11 cellular contexts compared by ENCODE assay signal in the genomic region with DNA sequence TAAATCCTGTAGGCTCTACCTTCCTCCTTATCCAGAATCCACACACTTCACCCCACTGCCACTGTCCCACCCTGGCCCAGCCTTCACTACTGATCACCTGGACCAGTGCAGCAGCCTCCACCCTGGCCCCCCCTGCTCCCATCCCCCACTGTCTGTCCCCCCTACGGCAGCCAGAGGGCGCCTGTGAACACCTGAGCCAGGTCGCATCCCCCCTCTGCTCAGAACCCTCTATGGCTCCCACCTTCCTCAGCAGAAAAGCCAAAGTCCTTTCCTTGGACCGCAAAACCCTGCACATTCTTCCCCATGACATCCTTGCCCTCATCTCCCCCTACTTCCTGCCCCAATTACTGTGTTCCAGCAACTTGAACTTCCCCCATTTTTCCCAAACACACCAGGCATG. TPM values are rescaled to one million over a fixed set of nuclear protein-coding genes. Genes with fewer than 3 reads are reported as not detected.
DNase-seq lines count a peak whose midpoint lies in the region; ATAC-seq and TF ChIP-seq lines count a peak whose summit lies in the region.
"Had no signal": no experiment of that assay in that cellular context is flagged by ENCODE, and none has a peak within 500 bp of the region (broad histone marks: within the 10 kb centered on the region; RNA-seq: fewer than 3 reads in every experiment).

No MANE protein-coding gene starts in this region.

- H3K27ac ChIP-seq in DND-41 (ENCODE audit: low read length) (no peak overlapping the region), psoas muscle (no peak overlapping the region)

- H3K27me3 ChIP-seq in DND-41 (ENCODE audit: insufficient read depth, low read length, poor library complexity) (no peaks in the 10 kb centered on the region), kidney epithelial cell (ENCODE audit: control insufficient read depth, insufficient read depth, low read length) (no peaks in the 10 kb centered on the region), psoas muscle (ENCODE audit: insufficient read depth in 3 of 3, low read length in 2 of 3) (peaks cover 0 to 20% (median 7%) of the 10 kb centered on the region in 3 donors)

- H3K9ac ChIP-seq in DND-41 (ENCODE audit: low read depth, low read length): no peak overlapping the region

- H3K4me3 Mint-ChIP-seq in activated T-helper 17 cell treated with anti-CD3 and anti-CD28 coated beads, Interleukin-2, amount 50 U/mL, for 72 hours: no peak overlapping the region

- H3K4me3 ChIP-seq in DND-41 (ENCODE audit: low read depth in 1 of 2, low read length in 2 of 2): no peak overlapping the region
- no peak overlapping the region for H3K4me3 ChIP-seq in kidney epithelial cell (ENCODE audit: low read depth, low read length)
- no peak overlapping the region for H3K4me3 ChIP-seq in psoas muscle

- WGBS in psoas muscle, 3 donors: 50 to 57% (median 56%) methylated on average over 3 to 4 of the region's 4 CpGs

- H3K36me3 Mint-ChIP-seq in activated T-helper 17 cell treated with anti-CD3 and anti-CD28 coated beads, Interleukin-2, amount 50 U/mL, for 72 hours (ENCODE audit: low read depth): no peaks in the 10 kb centered on the region

- H3K9me3 ChIP-seq in DND-41 (ENCODE audit: insufficient read depth, low read length, severe bottlenecking) (no peaks in the 10 kb centered on the region), psoas muscle (no peaks in the 10 kb centered on the region)

- DNase-seq in DND-41: peak; percentile 26
- DNase-seq in GM20000 (ENCODE audit: low spot score): peak; percentile 42
- no peak for DNase-seq in kidney epithelial cell (ENCODE audit: low read depth)
- DNase-seq in psoas muscle: no peak
- no peak for DNase-seq in HPDE6-E6E7 (ENCODE audit: extremely low spot score)
- no peak for DNase-seq in COLO829 (ENCODE audit: low spot score)
- DNase-seq: activated gamma-delta T cell, hippocampal formation, Karpas-422 had no signal

- no peaks in the 10 kb centered on the region for H3K9me3 Mint-ChIP-seq in activated T-helper 17 cell treated with anti-CD3 and anti-CD28 coated beads, Interleukin-2, amount 50 U/mL, for 72 hours

- no peaks in the 10 kb centered on the region for H3K79me2 ChIP-seq in DND-41 (ENCODE audit: insufficient read depth, low read length)

- no peaks in the 10 kb centered on the region; the same call in 1 of the 2 replicates for H4K20me1 ChIP-seq in DND-41 (ENCODE audit: insufficient read depth, low read length)

- peaks cover 5% of the 10 kb centered on the region for H3K4me1 Mint-ChIP-seq in activated T-helper 17 cell treated with anti-CD3 and anti-CD28 coated beads, Interleukin-2, amount 50 U/mL, for 72 hours

- no peak overlapping the region for H3K27ac Mint-ChIP-seq in activated T-helper 17 cell treated with anti-CD3 and anti-CD28 coated beads, Interleukin-2, amount 50 U/mL, for 72 hours

- no peaks in the 10 kb centered on the region for H3K4me1 ChIP-seq in DND-41 (ENCODE audit: insufficient read depth, low read length)
- no peaks in the 10 kb centered on the region for H3K4me1 ChIP-seq in psoas muscle

- no peak overlapping the region for H2AFZ ChIP-seq in DND-41 (ENCODE audit: low read depth, low read length)

- peaks cover 10% of the 10 kb centered on the region for H3K27me3 Mint-ChIP-seq in activated T-helper 17 cell treated with anti-CD3 and anti-CD28 coated beads, Interleukin-2, amount 50 U/mL, for 72 hours

- intact Hi-C loops in psoas muscle (cut with DNase I): no loop called here

- no peak overlapping the region for H3K4me2 ChIP-seq in DND-41 (ENCODE audit: insufficient read depth, low read length)

- ATAC-seq in DND-41 (ENCODE audit: insufficient read depth, low read depth) (no peak), psoas muscle (no peak)
- peak; percentile 31 for ATAC-seq in activated T-helper 17 cell treated with anti-CD3 and anti-CD28 coated beads, Interleukin-2, amount 50 U/mL, for 72 hours (replicated peaks)

- TF ChIP-seq CTCF in DND-41 (IDR thresholded peaks at IDR 0.05; ENCODE audit: borderline replicate concordance, extremely low read depth, low read length, poor library complexity, severe bottlenecking) (peak; percentile 46), GM20000 (IDR thresholded peaks at IDR 0.05; ENCODE audit: extremely low read depth, missing control alignments) (no peak), kidney epithelial cell (IDR thresholded peaks at IDR 0.05; ENCODE audit: insufficient read depth, low read length, poor library complexity, severe bottlenecking) (peak; percentile 46), psoas muscle (IDR thresholded peaks at IDR 0.05) (no peak)

- no peaks in the 10 kb centered on the region for H3K36me3 ChIP-seq in DND-41 (ENCODE audit: insufficient read depth, low read length)
- no peaks in the 10 kb centered on the region for H3K36me3 ChIP-seq in kidney epithelial cell (ENCODE audit: control insufficient read depth, insufficient read depth, low read length)
- no peaks in the 10 kb centered on the region for H3K36me3 ChIP-seq in psoas muscle (ENCODE audit: insufficient read depth in 1 of 2, low read depth in 1 of 2)

RNA-seq across cellular contexts. Expression of a gene that starts 20.6 kb away (rescaled TPM):
- under 1 TPM in 1 of 2 donors, not detected in 1; 0.45 TPM for total RNA-seq in activated T-helper 17 cell treated with anti-CD3 and anti-CD28 coated beads, Interleukin-2, amount 50 U/mL, for 72 hours
- total RNA-seq in kidney epithelial cell (not detected in 2 replicates), psoas muscle (not detected)
- polyA plus RNA-seq in psoas muscle: under 1 TPM in 1 of 3 donors, not detected in 2; 0.03 TPM
- total RNA-seq: dermis microvascular lymphatic vessel endothelial cell had no signal

RNA-seq across cellular contexts. Expression of a gene that starts 24.8 kb away (rescaled TPM):
- 100 to 1,000 TPM; 281 to 300 TPM for total RNA-seq in activated T-helper 17 cell treated with anti-CD3 and anti-CD28 coated beads, Interleukin-2, amount 50 U/mL, for 72 hours
- 269 TPM in 2 replicates for total RNA-seq in kidney epithelial cell
- 10 to 100 TPM; 60.9 to 98.4 (median 74.6) TPM for total RNA-seq in psoas muscle
- 10 to 100 TPM; 48.5 to 59.7 (median 59.7) TPM for polyA plus RNA-seq in psoas muscle

RNA-seq across cellular contexts. Expression of a gene that starts 25.3 kb away (rescaled TPM):
- total RNA-seq in activated T-helper 17 cell treated with anti-CD3 and anti-CD28 coated beads, Interleukin-2, amount 50 U/mL, for 72 hours: under 1 TPM; 0.15 to 0.42 TPM
- total RNA-seq in kidney epithelial cell: 0.07 and 0.29 TPM in 2 replicates
- under 1 TPM in 2 of 4 donors, not detected in 2; 0.13 to 0.17 TPM for total RNA-seq in psoas muscle
- under 1 TPM; 0.09 to 0.87 (median 0.20) TPM for polyA plus RNA-seq in psoas muscle

RNA-seq across cellular contexts. Expression of a gene that starts 41.1 kb away (rescaled TPM):
- under 1 TPM in 1 of 2 donors, not detected in 1; 0.50 TPM for total RNA-seq in activated T-helper 17 cell treated with anti-CD3 and anti-CD28 coated beads, Interleukin-2, amount 50 U/mL, for 72 hours
- total RNA-seq in kidney epithelial cell (10.2 and 18.1 TPM in 2 replicates), psoas muscle (1 to 10 TPM; 1.6 to 6.4 (median 3.0) TPM)
- polyA plus RNA-seq in psoas muscle: 1 to 10 TPM; 1.2 to 2.4 (median 2.2) TPM

RNA-seq across cellular contexts. Expression of a gene that starts 45.4 kb away (rescaled TPM):
- 10 to 100 TPM; 18.8 to 26.3 TPM for total RNA-seq in activated T-helper 17 cell treated with anti-CD3 and anti-CD28 coated beads, Interleukin-2, amount 50 U/mL, for 72 hours
- total RNA-seq in kidney epithelial cell: 6.6 and 20.5 TPM in 2 replicates
- total RNA-seq in psoas muscle: 10 to 100 TPM in 1 of 4 donors, 1 to 10 TPM in 3; 5.7 to 11.5 (median 7.3) TPM
- polyA plus RNA-seq in psoas muscle: 1 to 10 TPM; 4.0 to 6.5 (median 5.3) TPM

Comparison
In these comparisons a context has a peak if more than half of its experiments do, and no peak if none do; other contexts are left out.
1. DNase-seq: peak in DND-41 (single experiment) and GM20000 (single experiment); none in kidney epithelial cell (single experiment), psoas muscle (0 of 2), HPDE6-E6E7 (single experiment) and COLO829 (single experiment).
2. CTCF ChIP-seq: peak in DND-41 (single experiment) and kidney epithelial cell (single experiment); none in GM20000 (single experiment) and psoas muscle (single experiment).